Comparison of ENCODE assay signal across 1 cellular context in the genomic region with DNA sequence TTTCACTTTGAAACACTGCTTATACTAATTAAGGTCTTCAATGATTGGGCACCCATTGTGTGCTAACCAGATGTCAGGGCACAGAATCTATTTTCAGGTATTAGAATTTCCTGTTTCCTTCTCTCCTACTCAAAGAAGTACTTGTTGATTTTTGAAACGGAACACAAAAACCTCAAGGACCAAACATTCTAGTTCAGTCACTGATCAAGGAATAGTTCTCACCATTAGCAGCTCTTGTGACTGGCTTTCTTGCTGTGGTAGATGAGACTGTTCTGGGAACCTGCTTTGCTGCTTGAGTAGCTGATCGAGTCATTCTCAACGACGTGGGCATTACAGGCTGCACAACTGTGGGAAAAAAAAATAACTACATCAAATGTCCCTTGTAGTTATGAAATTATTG.
TF ChIP-seq lines count a peak whose summit lies in the region.

No MANE protein-coding gene starts in this region.

TF ChIP-seq in HepG2, 621 proteins besides CTCF, POLR2A, EP300 and RAD21:
- TF ChIP-seq FOXA3 (CRISPR knock-in tag; IDR thresholded peaks at IDR 0.05) (no peak), ZNF383 (CRISPR knock-in tag; IDR thresholded peaks at IDR 0.05; ENCODE audit: borderline replicate concordance) (no peak), HIC2 (CRISPR knock-in tag; IDR thresholded peaks at IDR 0.05; ENCODE audit: low read depth) (no peak), ZBTB7B (CRISPR knock-in tag; IDR thresholded peaks at IDR 0.05) (no peak), SPEN (CRISPR knock-in tag; IDR thresholded peaks at IDR 0.05; ENCODE audit: low read depth) (no peak), JUND (CRISPR knock-in tag; IDR thresholded peaks at IDR 0.05) (no peak), CSRNP1 (CRISPR knock-in tag; IDR thresholded peaks at IDR 0.05) (no peak), CREM (IDR thresholded peaks at IDR 0.05) (no peak), CREM (CRISPR knock-in tag; IDR thresholded peaks at IDR 0.05) (no peak), ZNF225 (CRISPR knock-in tag; IDR thresholded peaks at IDR 0.05) (no peak), ZNF770 (CRISPR knock-in tag; IDR thresholded peaks at IDR 0.05) (no peak), XBP1 (CRISPR knock-in tag; IDR thresholded peaks at IDR 0.05) (no peak), GFI1 (CRISPR knock-in tag; IDR thresholded peaks at IDR 0.05; ENCODE audit: borderline replicate concordance) (no peak), ZNF749 (CRISPR knock-in tag; IDR thresholded peaks at IDR 0.05; ENCODE audit: borderline replicate concordance) (no peak), CREB1 (IDR thresholded peaks at IDR 0.05) (no peak), CREB1 (CRISPR knock-in tag; IDR thresholded peaks at IDR 0.05) (no peak), ZNF260 (CRISPR knock-in tag; IDR thresholded peaks at IDR 0.05; ENCODE audit: borderline replicate concordance, low read depth) (no peak)
- TF ChIP-seq, protein P1, sequence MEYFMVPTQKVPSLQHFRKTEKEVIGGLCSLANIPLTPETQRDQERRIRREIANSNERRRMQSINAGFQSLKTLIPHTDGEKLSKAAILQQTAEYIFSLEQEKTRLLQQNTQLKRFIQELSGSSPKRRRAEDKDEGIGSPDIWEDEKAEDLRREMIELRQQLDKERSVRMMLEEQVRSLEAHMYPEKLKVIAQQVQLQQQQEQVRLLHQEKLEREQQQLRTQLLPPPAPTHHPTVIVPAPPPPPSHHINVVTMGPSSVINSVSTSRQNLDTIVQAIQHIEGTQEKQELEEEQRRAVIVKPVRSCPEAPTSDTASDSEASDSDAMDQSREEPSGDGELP (IDR thresholded peaks at IDR 0.05; ENCODE audit: borderline replicate concordance, low read depth) = no peak
- TF ChIP-seq, protein P2, sequence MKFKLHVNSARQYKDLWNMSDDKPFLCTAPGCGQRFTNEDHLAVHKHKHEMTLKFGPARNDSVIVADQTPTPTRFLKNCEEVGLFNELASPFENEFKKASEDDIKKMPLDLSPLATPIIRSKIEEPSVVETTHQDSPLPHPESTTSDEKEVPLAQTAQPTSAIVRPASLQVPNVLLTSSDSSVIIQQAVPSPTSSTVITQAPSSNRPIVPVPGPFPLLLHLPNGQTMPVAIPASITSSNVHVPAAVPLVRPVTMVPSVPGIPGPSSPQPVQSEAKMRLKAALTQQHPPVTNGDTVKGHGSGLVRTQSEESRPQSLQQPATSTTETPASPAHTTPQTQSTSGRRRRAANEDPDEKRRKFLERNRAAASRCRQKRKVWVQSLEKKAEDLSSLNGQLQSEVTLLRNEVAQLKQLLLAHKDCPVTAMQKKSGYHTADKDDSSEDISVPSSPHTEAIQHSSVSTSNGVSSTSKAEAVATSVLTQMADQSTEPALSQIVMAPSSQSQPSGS (CRISPR knock-in tag; IDR thresholded peaks at IDR 0.05) = no peak
- TF ChIP-seq, protein P3, sequence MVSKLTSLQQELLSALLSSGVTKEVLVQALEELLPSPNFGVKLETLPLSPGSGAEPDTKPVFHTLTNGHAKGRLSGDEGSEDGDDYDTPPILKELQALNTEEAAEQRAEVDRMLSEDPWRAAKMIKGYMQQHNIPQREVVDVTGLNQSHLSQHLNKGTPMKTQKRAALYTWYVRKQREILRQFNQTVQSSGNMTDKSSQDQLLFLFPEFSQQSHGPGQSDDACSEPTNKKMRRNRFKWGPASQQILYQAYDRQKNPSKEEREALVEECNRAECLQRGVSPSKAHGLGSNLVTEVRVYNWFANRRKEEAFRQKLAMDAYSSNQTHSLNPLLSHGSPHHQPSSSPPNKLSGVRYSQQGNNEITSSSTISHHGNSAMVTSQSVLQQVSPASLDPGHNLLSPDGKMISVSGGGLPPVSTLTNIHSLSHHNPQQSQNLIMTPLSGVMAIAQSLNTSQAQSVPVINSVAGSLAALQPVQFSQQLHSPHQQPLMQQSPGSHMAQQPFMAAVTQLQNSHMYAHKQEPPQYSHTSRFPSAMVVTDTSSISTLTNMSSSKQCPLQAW (CRISPR knock-in tag; IDR thresholded peaks at IDR 0.05) = no peak
- TF ChIP-seq, protein P4, sequence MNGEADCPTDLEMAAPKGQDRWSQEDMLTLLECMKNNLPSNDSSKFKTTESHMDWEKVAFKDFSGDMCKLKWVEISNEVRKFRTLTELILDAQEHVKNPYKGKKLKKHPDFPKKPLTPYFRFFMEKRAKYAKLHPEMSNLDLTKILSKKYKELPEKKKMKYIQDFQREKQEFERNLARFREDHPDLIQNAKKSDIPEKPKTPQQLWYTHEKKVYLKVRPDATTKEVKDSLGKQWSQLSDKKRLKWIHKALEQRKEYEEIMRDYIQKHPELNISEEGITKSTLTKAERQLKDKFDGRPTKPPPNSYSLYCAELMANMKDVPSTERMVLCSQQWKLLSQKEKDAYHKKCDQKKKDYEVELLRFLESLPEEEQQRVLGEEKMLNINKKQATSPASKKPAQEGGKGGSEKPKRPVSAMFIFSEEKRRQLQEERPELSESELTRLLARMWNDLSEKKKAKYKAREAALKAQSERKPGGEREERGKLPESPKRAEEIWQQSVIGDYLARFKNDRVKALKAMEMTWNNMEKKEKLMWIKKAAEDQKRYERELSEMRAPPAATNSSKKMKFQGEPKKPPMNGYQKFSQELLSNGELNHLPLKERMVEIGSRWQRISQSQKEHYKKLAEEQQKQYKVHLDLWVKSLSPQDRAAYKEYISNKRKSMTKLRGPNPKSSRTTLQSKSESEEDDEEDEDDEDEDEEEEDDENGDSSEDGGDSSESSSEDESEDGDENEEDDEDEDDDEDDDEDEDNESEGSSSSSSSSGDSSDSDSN (CRISPR knock-in tag; IDR thresholded peaks at IDR 0.05) = no peak
